Comparison of ENCODE assay signal across 1 cellular context in the genomic region with DNA sequence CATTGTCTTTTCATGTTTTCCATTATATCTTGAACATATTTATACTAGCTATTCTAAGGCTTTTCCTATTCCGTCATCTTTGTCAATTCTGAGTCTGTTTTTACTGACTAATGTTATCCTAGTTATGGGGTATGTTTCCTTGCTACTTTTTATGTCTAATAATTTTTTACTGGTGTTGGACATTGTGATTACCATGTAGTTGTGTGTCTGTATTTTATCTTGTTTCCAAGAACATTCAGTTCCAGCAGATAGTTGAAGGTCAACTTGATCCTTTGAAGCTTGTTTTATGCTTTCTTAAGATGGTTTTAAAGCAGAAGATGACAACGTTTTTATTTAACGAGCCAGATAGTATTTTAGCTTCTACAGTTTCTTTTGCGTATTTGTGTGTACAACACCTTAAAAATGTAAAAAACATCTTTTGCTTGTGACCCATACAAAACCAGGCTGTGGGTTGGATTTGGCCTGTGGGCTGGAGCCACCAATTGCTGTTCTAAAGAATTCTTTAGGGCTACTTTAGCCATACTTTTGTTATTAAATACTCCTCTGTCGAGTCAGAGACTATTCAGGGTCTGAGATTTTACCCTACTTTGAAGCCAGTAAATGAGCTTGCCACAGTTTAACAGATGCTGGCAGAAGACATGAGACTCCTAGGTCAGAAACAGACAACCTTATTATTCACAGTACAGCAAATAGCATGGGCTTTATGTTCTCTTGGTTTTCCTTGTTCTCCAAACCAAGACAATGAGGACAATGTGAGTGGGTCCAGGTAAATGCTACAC.
TF ChIP-seq lines count a peak whose summit lies in the region.

No MANE protein-coding gene starts in this region.

TF ChIP-seq in WTC11, 78 proteins besides CTCF, POLR2A, EP300 and RAD21:
- TF ChIP-seq NFYB (CRISPR knock-in tag; conservative IDR thresholded peaks at IDR 0.05; ENCODE audit: low read depth) = no peak
- TF ChIP-seq GTF2I (CRISPR knock-in tag; conservative IDR thresholded peaks at IDR 0.05) = no peak
- TF ChIP-seq NR2C2 (CRISPR knock-in tag; IDR thresholded peaks at IDR 0.05) = no peak
- no peak for TF ChIP-seq ZNF671 (CRISPR knock-in tag; IDR thresholded peaks at IDR 0.05)
- TF ChIP-seq ZBTB21 (CRISPR knock-in tag; IDR thresholded peaks at IDR 0.05; ENCODE audit: borderline replicate concordance) = no peak
- TF ChIP-seq, protein P1, sequence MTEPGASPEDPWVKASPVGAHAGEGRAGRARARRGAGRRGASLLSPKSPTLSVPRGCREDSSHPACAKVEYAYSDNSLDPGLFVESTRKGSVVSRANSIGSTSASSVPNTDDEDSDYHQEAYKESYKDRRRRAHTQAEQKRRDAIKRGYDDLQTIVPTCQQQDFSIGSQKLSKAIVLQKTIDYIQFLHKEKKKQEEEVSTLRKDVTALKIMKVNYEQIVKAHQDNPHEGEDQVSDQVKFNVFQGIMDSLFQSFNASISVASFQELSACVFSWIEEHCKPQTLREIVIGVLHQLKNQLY (CRISPR knock-in tag; IDR thresholded peaks at IDR 0.05) = no peak
- TF ChIP-seq, protein P2, sequence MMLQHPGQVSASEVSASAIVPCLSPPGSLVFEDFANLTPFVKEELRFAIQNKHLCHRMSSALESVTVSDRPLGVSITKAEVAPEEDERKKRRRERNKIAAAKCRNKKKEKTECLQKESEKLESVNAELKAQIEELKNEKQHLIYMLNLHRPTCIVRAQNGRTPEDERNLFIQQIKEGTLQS (CRISPR knock-in tag; conservative IDR thresholded peaks at IDR 0.05) = no peak
- no peak for TF ChIP-seq ETV6 (CRISPR knock-in tag; IDR thresholded peaks at IDR 0.05)
- TF ChIP-seq, protein P3, sequence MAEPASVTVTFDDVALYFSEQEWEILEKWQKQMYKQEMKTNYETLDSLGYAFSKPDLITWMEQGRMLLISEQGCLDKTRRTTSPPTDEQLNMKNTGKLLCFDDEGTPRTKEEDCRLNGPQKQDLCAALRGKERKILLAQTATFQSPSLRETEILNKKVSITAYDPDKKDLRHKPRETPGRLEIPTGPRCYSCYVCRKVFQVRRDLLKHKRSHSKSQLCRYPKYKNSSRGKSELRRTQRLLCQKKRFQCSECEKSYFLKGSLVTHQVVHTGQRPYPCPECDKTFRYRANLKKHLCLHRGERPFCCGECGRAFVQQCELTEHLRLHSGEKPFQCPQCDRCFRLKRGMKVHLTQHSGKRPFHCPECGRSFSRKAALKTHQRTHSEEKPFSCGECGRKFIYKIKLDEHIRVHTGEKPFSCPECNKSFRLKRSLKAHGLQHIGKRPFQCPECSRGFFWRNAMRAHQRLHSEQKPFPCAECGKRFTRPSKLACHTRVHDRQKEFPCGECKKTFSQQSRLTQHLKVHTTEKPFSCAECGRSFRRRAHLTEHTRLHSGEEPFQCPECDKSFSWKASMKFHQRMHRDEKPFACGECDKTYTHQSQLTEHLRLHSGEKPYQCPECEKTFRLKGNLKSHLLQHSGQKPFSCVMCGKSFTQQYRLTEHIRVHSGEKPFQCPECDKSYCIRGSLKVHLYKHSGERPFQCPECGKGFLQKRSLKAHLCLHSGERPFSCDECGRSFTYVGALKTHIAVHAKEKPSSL (CRISPR knock-in tag; conservative IDR thresholded peaks at IDR 0.05) = no peak
- TF ChIP-seq TP53 (CRISPR knock-in tag; IDR thresholded peaks at IDR 0.05) = no peak
- TF ChIP-seq, protein P4, sequence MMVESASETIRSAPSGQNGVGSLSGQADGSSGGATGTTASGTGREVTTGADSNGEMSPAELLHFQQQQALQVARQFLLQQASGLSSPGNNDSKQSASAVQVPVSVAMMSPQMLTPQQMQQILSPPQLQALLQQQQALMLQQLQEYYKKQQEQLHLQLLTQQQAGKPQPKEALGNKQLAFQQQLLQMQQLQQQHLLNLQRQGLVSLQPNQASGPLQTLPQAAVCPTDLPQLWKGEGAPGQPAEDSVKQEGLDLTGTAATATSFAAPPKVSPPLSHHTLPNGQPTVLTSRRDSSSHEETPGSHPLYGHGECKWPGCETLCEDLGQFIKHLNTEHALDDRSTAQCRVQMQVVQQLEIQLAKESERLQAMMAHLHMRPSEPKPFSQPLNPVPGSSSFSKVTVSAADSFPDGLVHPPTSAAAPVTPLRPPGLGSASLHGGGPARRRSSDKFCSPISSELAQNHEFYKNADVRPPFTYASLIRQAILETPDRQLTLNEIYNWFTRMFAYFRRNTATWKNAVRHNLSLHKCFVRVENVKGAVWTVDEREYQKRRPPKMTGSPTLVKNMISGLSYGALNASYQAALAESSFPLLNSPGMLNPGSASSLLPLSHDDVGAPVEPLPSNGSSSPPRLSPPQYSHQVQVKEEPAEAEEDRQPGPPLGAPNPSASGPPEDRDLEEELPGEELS (CRISPR knock-in tag; IDR thresholded peaks at IDR 0.05) = no peak
- no peak for TF ChIP-seq NFATC4 (CRISPR knock-in tag; IDR thresholded peaks at IDR 0.05)
- no peak for TF ChIP-seq ZNF219 (CRISPR knock-in tag; IDR thresholded peaks at IDR 0.05; ENCODE audit: borderline replicate concordance)
- no peak for TF ChIP-seq TEAD4 (CRISPR knock-in tag; IDR thresholded peaks at IDR 0.05)
- no peak for TF ChIP-seq KAT7 (CRISPR knock-in tag; IDR thresholded peaks at IDR 0.05; ENCODE audit: borderline replicate concordance)
- TF ChIP-seq TEAD1 (CRISPR knock-in tag; IDR thresholded peaks at IDR 0.05) = no peak
- no peak for TF ChIP-seq JUN (CRISPR knock-in tag; IDR thresholded peaks at IDR 0.05)
- TF ChIP-seq EMX1 (CRISPR knock-in tag; IDR thresholded peaks at IDR 0.05) = no peak
